Comparison of ENCODE assay signal across 28 cellular contexts in genomic region chr3:12058408-12058807, GRCh38.
"Had no signal": no experiment of that assay in that cellular context is flagged by ENCODE, and none has a peak within 500 bp of the region (broad histone marks: within the 10 kb centered on the region; RNA-seq: fewer than 3 reads in every experiment).

No MANE protein-coding gene starts in this region.

- H3K27me3 ChIP-seq: testis, thyroid gland, tibial artery, tibial nerve, upper lobe of left lung, uterus, vagina had no signal

- DNase-seq: stimulated activated CD4-positive, alpha-beta T cell treated with anti-CD3 and anti-CD28 coated beads, Interleukin-2, amount 100 ng/mL, for 48 hours; stimulated activated CD4-positive, alpha-beta T cell treated with anti-CD3 and anti-CD28 coated beads, Interleukin-4, amount 100 ng/mL, for 1 hour; stimulated activated CD4-positive, alpha-beta T cell treated with anti-CD3 and anti-CD28 coated beads, Interleukin-4, amount 100 ng/mL, for 24 hours; stimulated activated CD4-positive, alpha-beta T cell treated with anti-CD3 and anti-CD28 coated beads, Interleukin-4, amount 100 ng/mL, for 4 hours; stimulated activated CD8-positive, alpha-beta memory T cell treated with anti-CD3 and anti-CD28 coated beads, Interleukin-4, amount 100 ng/mL, for 48 hours; stimulated activated naive B cell treated with anti-CD40 and anti-IgM and Interleukin-4, amounts not matched to agents 10 μg/mL and 1 μg/mL and 100 μg/mL, for 72 hours; stimulated activated naive CD4-positive, alpha-beta T cell; stimulated activated naive CD4-positive, alpha-beta T cell treated with Interleukin-2 at 50 U/mL for 16 hours; stimulated activated naive CD8-positive, alpha-beta T cell treated with anti-CD3 and anti-CD28 coated beads, Interleukin-15, amount 100 ng/mL, for 72 hours; stimulated activated naive CD8-positive, alpha-beta T cell treated with anti-CD3 and anti-CD28 coated beads, Interleukin-15, Interleukin-2, amounts not matched to agents 100 U/mL and 50 U/mL, for 24 hours; stomach; substantia nigra; testis; thyroid gland; tibial artery; transverse colon; trophoblast cell; upper lobe of left lung; upper lobe of right lung; uterus had no signal

- H3K27ac Mint-ChIP-seq: stimulated activated effector memory CD8-positive, alpha-beta T cell treated with anti-CD3 and anti-CD28 coated beads, Interleukin-12 subunit alpha, Interleukin-12 subunit beta, amount 100 ng/mL, for 72 hours; stimulated activated memory B cell treated with anti-CD40 and anti-IgM and Interleukin-4, amounts not matched to agents 10 μg/mL and 1 μg/mL and 100 μg/mL, for 72 hours; stimulated activated naive B cell treated with anti-CD40 and anti-IgM and Interleukin-4, amounts not matched to agents 10 μg/mL and 1 μg/mL and 100 μg/mL, for 72 hours; stimulated activated naive CD8-positive, alpha-beta T cell treated with anti-CD3 and anti-CD28 coated beads, Interleukin-15, amount 100 ng/mL, for 72 hours; stimulated activated naive CD8-positive, alpha-beta T cell treated with anti-CD3 and anti-CD28 coated beads, Interleukin-15, Interleukin-2, amounts not matched to agents 100 ng/mL and 50 ng/mL, for 24 hours; type B pancreatic cell had no signal

- H3K4me3 Mint-ChIP-seq: stimulated activated effector memory CD8-positive, alpha-beta T cell treated with anti-CD3 and anti-CD28 coated beads, Interleukin-12 subunit alpha, Interleukin-12 subunit beta, amount 100 ng/mL, for 72 hours; stimulated activated memory B cell treated with anti-CD40 and anti-IgM and Interleukin-4, amounts not matched to agents 10 μg/mL and 1 μg/mL and 100 μg/mL, for 72 hours; stimulated activated naive B cell treated with anti-CD40 and anti-IgM and Interleukin-4, amounts not matched to agents 10 μg/mL and 1 μg/mL and 100 μg/mL, for 72 hours; stimulated activated naive CD8-positive, alpha-beta T cell treated with anti-CD3 and anti-CD28 coated beads, Interleukin-15, amount 100 ng/mL, for 72 hours; stimulated activated naive CD8-positive, alpha-beta T cell treated with anti-CD3 and anti-CD28 coated beads, Interleukin-15, Interleukin-2, amounts not matched to agents 100 ng/mL and 50 ng/mL, for 24 hours; type B pancreatic cell had no signal

- H3K27ac ChIP-seq: stomach, suprapubic skin, testis, thoracic aorta, thyroid gland, tibial artery, tibial nerve, transverse colon, upper lobe of left lung, upper lobe of right lung, uterus, vagina had no signal

- H3K36me3 ChIP-seq: stomach, suprapubic skin, thoracic aorta, thyroid gland, tibial artery, tibial nerve, transverse colon, upper lobe of left lung, upper lobe of right lung, uterus, vagina had no signal

- ATAC-seq: stimulated activated effector memory CD8-positive, alpha-beta T cell treated with anti-CD3 and anti-CD28 coated beads, Interleukin-12 subunit alpha, Interleukin-12 subunit beta, amount 100 ng/mL, for 72 hours; stimulated activated memory B cell treated with anti-CD40 and anti-IgM and Interleukin-4, amounts not matched to agents 10 μg/mL and 1 μg/mL and 100 μg/mL, for 72 hours; stimulated activated naive B cell treated with anti-CD40 and anti-IgM and Interleukin-4, amounts not matched to agents 10 μg/mL and 1 μg/mL and 100 μg/mL, for 72 hours; stimulated activated naive CD8-positive, alpha-beta T cell treated with anti-CD3 and anti-CD28 coated beads, Interleukin-15, amount 100 ng/mL, for 72 hours; stimulated activated naive CD8-positive, alpha-beta T cell treated with anti-CD3 and anti-CD28 coated beads, Interleukin-15, Interleukin-2, amounts not matched to agents 100 U/mL and 50 U/mL, for 24 hours; upper lobe of right lung had no signal

- H3K4me1 Mint-ChIP-seq: stimulated activated effector memory CD8-positive, alpha-beta T cell treated with anti-CD3 and anti-CD28 coated beads, Interleukin-12 subunit alpha, Interleukin-12 subunit beta, amount 100 ng/mL, for 72 hours; stimulated activated memory B cell treated with anti-CD40 and anti-IgM and Interleukin-4, amounts not matched to agents 10 μg/mL and 1 μg/mL and 100 μg/mL, for 72 hours; stimulated activated naive B cell treated with anti-CD40 and anti-IgM and Interleukin-4, amounts not matched to agents 10 μg/mL and 1 μg/mL and 100 μg/mL, for 72 hours; stimulated activated naive CD8-positive, alpha-beta T cell treated with anti-CD3 and anti-CD28 coated beads, Interleukin-15, amount 100 ng/mL, for 72 hours had no signal

- H3K9me3 Mint-ChIP-seq: stimulated activated effector memory CD8-positive, alpha-beta T cell treated with anti-CD3 and anti-CD28 coated beads, Interleukin-12 subunit alpha, Interleukin-12 subunit beta, amount 100 ng/mL, for 72 hours; stimulated activated memory B cell treated with anti-CD40 and anti-IgM and Interleukin-4, amounts not matched to agents 10 μg/mL and 1 μg/mL and 100 μg/mL, for 72 hours; stimulated activated naive CD8-positive, alpha-beta T cell treated with anti-CD3 and anti-CD28 coated beads, Interleukin-15, amount 100 ng/mL, for 72 hours; stimulated activated naive CD8-positive, alpha-beta T cell treated with anti-CD3 and anti-CD28 coated beads, Interleukin-15, Interleukin-2, amounts not matched to agents 100 ng/mL and 50 ng/mL, for 24 hours; type B pancreatic cell had no signal

- H3K9me3 ChIP-seq: stomach, suprapubic skin, testis, thoracic aorta, thyroid gland, tibial artery, tibial nerve, transverse colon, upper lobe of left lung, upper lobe of right lung, uterus, vagina had no signal

- H3K4me3 ChIP-seq: stomach, suprapubic skin, testis, thoracic aorta, thyroid gland, tibial artery, tibial nerve, transverse colon, upper lobe of left lung, upper lobe of right lung, uterus, vagina had no signal

- H3K4me1 ChIP-seq: stomach, suprapubic skin, testis, thyroid gland, tibial artery, tibial nerve, transverse colon, upper lobe of left lung, upper lobe of right lung, uterus, vagina had no signal

- H3K36me3 Mint-ChIP-seq: stimulated activated effector memory CD8-positive, alpha-beta T cell treated with anti-CD3 and anti-CD28 coated beads, Interleukin-12 subunit alpha, Interleukin-12 subunit beta, amount 100 ng/mL, for 72 hours; stimulated activated memory B cell treated with anti-CD40 and anti-IgM and Interleukin-4, amounts not matched to agents 10 μg/mL and 1 μg/mL and 100 μg/mL, for 72 hours; stimulated activated naive B cell treated with anti-CD40 and anti-IgM and Interleukin-4, amounts not matched to agents 10 μg/mL and 1 μg/mL and 100 μg/mL, for 72 hours; type B pancreatic cell had no signal
